In the genomic region with DNA sequence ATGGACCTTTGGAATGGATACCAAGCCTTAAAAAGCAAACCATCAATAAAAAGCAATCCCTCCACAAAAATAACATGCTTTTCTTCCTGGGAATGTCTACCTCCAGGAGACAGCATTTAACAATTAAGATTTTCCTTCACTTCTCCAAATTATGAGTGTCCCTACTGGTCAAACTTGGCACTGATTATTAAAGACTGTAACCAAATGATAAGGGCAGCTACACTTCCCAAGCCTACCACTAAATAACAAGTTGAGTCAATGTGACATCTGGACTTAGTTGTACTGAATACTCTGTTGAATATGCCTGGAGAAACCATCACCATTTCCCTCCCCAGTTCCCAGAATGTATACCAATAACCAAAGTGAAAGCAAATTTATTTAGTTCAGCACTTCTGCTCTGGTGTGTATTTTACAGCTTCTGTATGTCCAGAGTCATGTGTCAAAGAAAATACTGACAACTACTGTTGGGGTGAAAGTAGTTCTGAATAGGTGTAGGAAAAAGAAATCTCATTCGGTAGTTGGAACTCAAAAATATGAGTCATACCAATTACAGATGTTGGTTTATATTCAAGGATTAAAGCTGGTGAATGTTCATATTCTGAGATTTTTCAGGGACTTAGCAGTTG, we compare ENCODE assay signal across 18 cellular contexts.
"Had no signal": no experiment of that assay in that cellular context is flagged by ENCODE, and none has a peak within 500 bp of the region (broad histone marks: within the 10 kb centered on the region; RNA-seq: fewer than 3 reads in every experiment).

No MANE protein-coding gene starts in this region.

- H3K79me2 ChIP-seq: hepatocyte had no signal

- H3K27ac Mint-ChIP-seq: activated CD4-positive, alpha-beta memory T cell treated with anti-CD3 and anti-CD28 coated beads for 36 hours; activated naive CD4-positive, alpha-beta T cell treated with anti-CD3 and anti-CD28 coated beads, Interleukin-2, amount 50 U/mL, for 72 hours; endodermal cell; naive thymus-derived CD8-positive, alpha-beta T cell; stimulated activated memory B cell treated with anti-CD40 and anti-IgM and Interleukin-4, amounts not matched to agents 10 μg/mL and 1 μg/mL and 100 μg/mL, for 72 hours had no signal

- H3K36me3 Mint-ChIP-seq: activated CD4-positive, alpha-beta memory T cell treated with anti-CD3 and anti-CD28 coated beads for 36 hours; naive thymus-derived CD8-positive, alpha-beta T cell; stimulated activated memory B cell treated with anti-CD40 and anti-IgM and Interleukin-4, amounts not matched to agents 10 μg/mL and 1 μg/mL and 100 μg/mL, for 72 hours had no signal

- H3K4me1 Mint-ChIP-seq: endodermal cell; naive thymus-derived CD8-positive, alpha-beta T cell; stimulated activated memory B cell treated with anti-CD40 and anti-IgM and Interleukin-4, amounts not matched to agents 10 μg/mL and 1 μg/mL and 100 μg/mL, for 72 hours had no signal

- H3K4me3 Mint-ChIP-seq: activated CD4-positive, alpha-beta memory T cell treated with anti-CD3 and anti-CD28 coated beads for 36 hours; activated T-cell treated with anti-CD3 and anti-CD28 coated beads, Interleukin-2, amount 50 U/mL, for 4 hours; endodermal cell; naive thymus-derived CD8-positive, alpha-beta T cell; stimulated activated memory B cell treated with anti-CD40 and anti-IgM and Interleukin-4, amounts not matched to agents 10 μg/mL and 1 μg/mL and 100 μg/mL, for 72 hours had no signal

- H3K4me1 ChIP-seq: thyroid gland, uterus had no signal

- H3K4me2 ChIP-seq: hepatocyte had no signal

- H3K27me3 Mint-ChIP-seq: activated CD4-positive, alpha-beta memory T cell treated with anti-CD3 and anti-CD28 coated beads for 36 hours; naive thymus-derived CD8-positive, alpha-beta T cell; stimulated activated memory B cell treated with anti-CD40 and anti-IgM and Interleukin-4, amounts not matched to agents 10 μg/mL and 1 μg/mL and 100 μg/mL, for 72 hours had no signal

- H3K36me3 ChIP-seq: cardiac muscle cell, thyroid gland, uterus had no signal

- H3K4me3 ChIP-seq: cardiac muscle cell, dorsolateral prefrontal cortex, hepatocyte, mucosa of descending colon, thyroid gland, uterus had no signal

- H3K27ac ChIP-seq: cardiac muscle cell, dorsolateral prefrontal cortex, hepatocyte, thyroid gland, uterus, VCaP had no signal

- H3K27me3 ChIP-seq: cardiac muscle cell, dorsolateral prefrontal cortex, hepatocyte, thyroid gland, uterus had no signal

- DNase-seq: activated CD4-positive, alpha-beta memory T cell treated with anti-CD3 and anti-CD28 coated beads for 36 hours; activated effector memory CD4-positive, alpha-beta T cell treated with Interleukin-2 at 50 U/mL for 16 hours; activated T-cell treated with anti-CD3 and anti-CD28 coated beads, Interleukin-2, amount 50 U/mL, for 4 hours; dorsolateral prefrontal cortex; endodermal cell; mucosa of descending colon; naive thymus-derived CD8-positive, alpha-beta T cell; retina; stimulated activated CD4-positive, alpha-beta T cell treated with anti-CD3 and anti-CD28 coated beads, Interleukin-2, amount 100 ng/mL, for 48 hours; T1000; thyroid gland; uterus had no signal

- H2AFZ ChIP-seq: hepatocyte had no signal

- ATAC-seq: activated naive CD4-positive, alpha-beta T cell treated with anti-CD3 and anti-CD28 coated beads, Interleukin-2, amount 50 U/mL, for 72 hours; activated T-cell treated with anti-CD3 and anti-CD28 coated beads, Interleukin-2, amount 50 U/mL, for 4 hours; left lobe of liver; mucosa of descending colon; naive thymus-derived CD8-positive, alpha-beta T cell; stimulated activated memory B cell treated with anti-CD40 and anti-IgM and Interleukin-4, amounts not matched to agents 10 μg/mL and 1 μg/mL and 100 μg/mL, for 72 hours had no signal

- H3K9me3 ChIP-seq: mucosa of descending colon, thyroid gland, uterus had no signal
